In genomic region chr17:41812176-41813038, GRCh38 we compare ENCODE assay signal across 8 cellular contexts. TPM values are rescaled to one million over a fixed set of nuclear protein-coding genes. Genes with fewer than 3 reads are reported as not detected.
DNase-seq lines count a peak whose midpoint lies in the region; ATAC-seq and TF ChIP-seq lines count a peak whose summit lies in the region.

A gene with protein sequence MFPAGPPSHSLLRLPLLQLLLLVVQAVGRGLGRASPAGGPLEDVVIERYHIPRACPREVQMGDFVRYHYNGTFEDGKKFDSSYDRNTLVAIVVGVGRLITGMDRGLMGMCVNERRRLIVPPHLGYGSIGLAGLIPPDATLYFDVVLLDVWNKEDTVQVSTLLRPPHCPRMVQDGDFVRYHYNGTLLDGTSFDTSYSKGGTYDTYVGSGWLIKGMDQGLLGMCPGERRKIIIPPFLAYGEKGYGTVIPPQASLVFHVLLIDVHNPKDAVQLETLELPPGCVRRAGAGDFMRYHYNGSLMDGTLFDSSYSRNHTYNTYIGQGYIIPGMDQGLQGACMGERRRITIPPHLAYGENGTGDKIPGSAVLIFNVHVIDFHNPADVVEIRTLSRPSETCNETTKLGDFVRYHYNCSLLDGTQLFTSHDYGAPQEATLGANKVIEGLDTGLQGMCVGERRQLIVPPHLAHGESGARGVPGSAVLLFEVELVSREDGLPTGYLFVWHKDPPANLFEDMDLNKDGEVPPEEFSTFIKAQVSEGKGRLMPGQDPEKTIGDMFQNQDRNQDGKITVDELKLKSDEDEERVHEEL (plus strand): TSS chr17:41813004. CDS start chr17:41813035, 31 bp downstream.

- H3K4me1 ChIP-seq in DOHH2 (ENCODE audit: control insufficient read depth, low read length): peaks cover 16% of the 10 kb centered on the region
- H3K4me1 ChIP-seq in heart right ventricle: peaks cover 6 to 35% (median 31%) of the 10 kb centered on the region in 9 donors

- H3K27me3 Mint-ChIP-seq in osteocyte (ENCODE audit: unreplicated experiment): no peaks in the 10 kb centered on the region

- peak within 1 kb of the TSS; percentile 99 for H3K4me3 Mint-ChIP-seq in osteocyte (ENCODE audit: unreplicated experiment)

- TF ChIP-seq POLR2A in GM18505 (IDR thresholded peaks at IDR 0.05; ENCODE audit: borderline replicate concordance, extremely low read depth, insufficient read depth, insufficient read length): no peak

- H3K4me2 ChIP-seq in DOHH2 (ENCODE audit: low read length): peak within 1 kb of the TSS; percentile 86

- CTCF ChIA-PET in RWPE1 (lab: Yijun Ruan, JAX): interaction anchor here (0.6 to 2.1 kb wide), 12 partner anchors 11 to 107 kb away, joined by 3 to 9 read pairs (median 3); partner anchors contain the start of gene JUP

- H3F3A ChIP-seq in DOHH2 (ENCODE audit: control insufficient read depth, insufficient read depth): no peaks in the 10 kb centered on the region

- ATAC-seq in heart right ventricle: peak; percentile 49 to 82 (median 71)
- no peak for ATAC-seq in GM18505 (IDR thresholded peaks at IDR 0.05; ENCODE audit: unreplicated experiment)
- ATAC-seq in HG03565 (IDR thresholded peaks at IDR 0.05; ENCODE audit: unreplicated experiment): no peak

- peaks cover 14% of the 10 kb centered on the region for H3K36me3 Mint-ChIP-seq in osteocyte (ENCODE audit: unreplicated experiment)

- H3K36me3 ChIP-seq in DOHH2 (ENCODE audit: control insufficient read depth, low read length) (no peaks in the 10 kb centered on the region), heart right ventricle (peaks cover 0 to 5% (median 0%) of the 10 kb centered on the region in 9 donors)

- H3K27ac ChIP-seq in DOHH2 (ENCODE audit: low read depth, low read length) (no peak within 1 kb of the TSS), RWPE1 (peak within 1 kb of the TSS; percentile 91), heart right ventricle (peak within 1 kb of the TSS; percentile 17 to 82 (median 74))

- TF ChIP-seq CTCF in DOHH2 (IDR thresholded peaks at IDR 0.05; ENCODE audit: low read depth, low read length, poor library complexity, severe bottlenecking) (no peak), RWPE1 (conservative IDR thresholded peaks at IDR 0.05; ENCODE audit: low read depth) (no peak), heart right ventricle (IDR thresholded peaks at IDR 0.05) (no peak), osteocyte (IDR thresholded peaks at IDR 0.05) (no peak)

- H3K4me1 Mint-ChIP-seq in osteocyte (ENCODE audit: unreplicated experiment): peaks cover 37% of the 10 kb centered on the region

- intact Hi-C loops in heart right ventricle (cut with DNase I): loop anchor here in 1 of 10 donors (5.0 kb wide), 1 partner anchor 40 kb away; no protein-coding TSS in a partner anchor

- H3K9me2 ChIP-seq in DOHH2 (replicated peaks; ENCODE audit: control insufficient read depth, low read length): no peaks in the 10 kb centered on the region

- POLR2A ChIA-PET in RWPE1 (lab: Yijun Ruan, JAX; ENCODE audit: low non-redundant PET): interaction anchor here (0.6 to 1.1 kb wide), 4 partner anchors 13 to 106 kb away, joined by 3 to 4 read pairs (median 4); partner anchors contain the start of gene JUP

- DNase-seq in HPDE6-E6E7 (ENCODE audit: extremely low spot score): peak; percentile 71
- peak; percentile 77 for DNase-seq in RWPE1 (ENCODE audit: low spot score)
- peak in 39 of 56 donors; percentile 10 to 71 (median 35) for DNase-seq in amygdala (lab: John Stamatoyannopoulos, UW)
- peak; percentile 64 to 76 for DNase-seq in heart right ventricle
- peak; percentile 92 for DNase-seq in osteocyte (ENCODE audit: extremely low spot score, unreplicated experiment)

- no peaks in the 10 kb centered on the region for H4K20me1 ChIP-seq in DOHH2 (ENCODE audit: control insufficient read depth, insufficient read depth, low read depth, low read length)

- H3K27me3 ChIP-seq in DOHH2 (ENCODE audit: control insufficient read depth, low read length) (peaks cover 11% of the 10 kb centered on the region), heart right ventricle (peaks cover 0 to 32% (median 0%) of the 10 kb centered on the region in 7 donors)

- H3K9me3 ChIP-seq in DOHH2 (ENCODE audit: control insufficient read depth, insufficient read depth, low read length) (no peaks in the 10 kb centered on the region), heart right ventricle (no peaks in the 10 kb centered on the region)

- WGBS in heart right ventricle, 2 donors: 3 to 4% methylated on average over 39 of the region's 39 CpGs

- H3K79me2 ChIP-seq in DOHH2 (ENCODE audit: control insufficient read depth, low read length): no peaks in the 10 kb centered on the region

- H3K9me3 Mint-ChIP-seq in osteocyte (ENCODE audit: unreplicated experiment): no peaks in the 10 kb centered on the region

- H3K4me3 ChIP-seq in DOHH2 (ENCODE audit: low read length): peak within 1 kb of the TSS; percentile 84
- peak within 1 kb of the TSS; percentile 38 to 97 (median 74) for H3K4me3 ChIP-seq in heart right ventricle

- H3K27ac Mint-ChIP-seq in osteocyte (ENCODE audit: unreplicated experiment): peak within 1 kb of the TSS; percentile 90

RNA-seq across cellular contexts. Expression of the gene that starts here (rescaled TPM):
- total RNA-seq in heart right ventricle: 10 to 100 TPM in 4 of 10 donors, 1 to 10 TPM in 6; 4.8 to 31.8 (median 8.7) TPM
- 10 to 100 TPM; 27.8 to 29.3 TPM for polyA plus RNA-seq in heart right ventricle
- 408 and 426 TPM in 2 replicates for total RNA-seq in osteocyte

Comparison
In these comparisons a context has a peak if more than half of its experiments do, and no peak if none do; other contexts are left out.
1. RNA of the gene that starts here (total RNA-seq): 408 to 426 TPM in osteocyte; 4.8 to 31.8 TPM in heart right ventricle; every median in the first group is over 10 times any median in the second.
2. DNase-seq: peak in every context shown above with its lines; median percentile 92 in osteocyte; 77 in RWPE1; 71 in HPDE6-E6E7; 70 in heart right ventricle; 35 in amygdala.
3. ATAC-seq: peak in heart right ventricle (8 of 8); none in GM18505 (single experiment) and HG03565 (single experiment).